Comparison of ENCODE assay signal across 8 cellular contexts in the genomic region with DNA sequence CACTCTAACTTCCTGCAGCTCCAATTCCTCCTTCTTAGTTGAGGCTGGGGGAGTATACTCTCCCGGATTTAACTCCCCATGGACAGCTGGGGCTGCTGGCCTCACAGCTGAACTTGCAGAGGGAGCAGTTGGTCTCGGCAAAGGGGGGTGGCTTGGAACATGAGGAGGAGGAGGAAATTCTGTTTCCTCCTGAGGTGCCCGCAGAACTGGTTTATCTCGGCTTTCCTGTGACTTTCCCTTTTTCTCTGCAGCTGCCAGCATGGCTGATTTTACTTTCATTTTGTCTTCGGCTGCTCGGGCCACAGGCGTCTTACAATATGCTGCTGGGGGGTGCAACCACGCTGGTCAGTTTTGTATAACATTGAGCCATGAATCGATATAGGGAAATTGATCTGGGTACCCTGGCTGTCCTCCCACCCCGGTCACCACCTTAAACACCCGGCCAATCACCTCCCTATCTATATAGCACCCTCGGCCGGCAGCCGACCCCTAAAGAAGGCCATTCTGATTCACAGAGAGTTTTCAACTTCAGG.
DNase-seq lines count a peak whose midpoint lies in the region; ATAC-seq, FAIRE-seq and TF ChIP-seq lines count a peak whose summit lies in the region.

No MANE protein-coding gene starts in this region.

- TF ChIP-seq EP300 in HepG2 (IDR thresholded peaks at IDR 0.05; ENCODE audit: low read depth in 2 of 2, low read length in 2 of 2) = no peak
- TF ChIP-seq EP300 in HepG2 (CRISPR knock-in tag; IDR thresholded peaks at IDR 0.05; ENCODE audit: borderline replicate concordance) = no peak

- no peak for TF ChIP-seq POLR2A in HepG2 (IDR thresholded peaks at IDR 0.05; ENCODE audit: insufficient read depth in 1 of 2, low read depth in 2 of 2, low read length in 2 of 2)

- peak; percentile 42 for ATAC-seq in activated T-helper 17 cell treated with anti-CD3 and anti-CD28 coated beads, Interleukin-2, amount 50 U/mL, for 72 hours (replicated peaks)
- ATAC-seq in HepG2 = no peak
- ATAC-seq in HG02973 (IDR thresholded peaks at IDR 0.05; ENCODE audit: unreplicated experiment) = no peak
- ATAC-seq in HG02870 (IDR thresholded peaks at IDR 0.05; ENCODE audit: unreplicated experiment) = no peak

- H3K27me3 ChIP-seq in GM06990 (replicated peaks; ENCODE audit: control insufficient read depth, insufficient read depth, low read length) (no peaks in the 10 kb centered on the region), HepG2 (ENCODE audit: control insufficient read depth in 1 of 2, insufficient read depth in 2 of 2, low read length in 2 of 2) (no peaks in the 10 kb centered on the region), thymus (ENCODE audit: control insufficient read depth, insufficient read depth) (no peaks in the 10 kb centered on the region), endodermal cell (ENCODE audit: control insufficient read depth, insufficient read depth, low read length, poor library complexity, severe bottlenecking) (no peaks in the 10 kb centered on the region)

- H3K36me3 ChIP-seq in GM06990 (ENCODE audit: control insufficient read depth, insufficient read depth, low read length) (no peaks in the 10 kb centered on the region), HepG2 (replicated peaks in 1 of 2; ENCODE audit: control insufficient read depth in 1 of 2, insufficient read depth in 2 of 2, low read length in 2 of 2) (no peaks in the 10 kb centered on the region), thymus (ENCODE audit: control insufficient read depth, insufficient read depth) (no peaks in the 10 kb centered on the region), endodermal cell (ENCODE audit: control insufficient read depth, insufficient read depth, low read length) (no peaks in the 10 kb centered on the region)

- CTCF ChIA-PET in HepG2 (lab: Yijun Ruan, JAX; ENCODE audit: low intra/inter-chr PET ratio, low total read pairs) = interaction anchor here (1.3 to 4.8 kb wide), 3 partner anchors 12 to 35 kb away, joined by 4 to 54 read pairs (median 21); no protein-coding TSS in a partner anchor

- POLR2A ChIA-PET in HepG2 (lab: Yijun Ruan, JAX) = interaction anchor here (1.7 to 2.3 kb wide), 2 partner anchors 13 to 29 kb away, joined by 10 to 18 read pairs; no protein-coding TSS in a partner anchor

- WGBS in HepG2 (ENCODE audit: low lambda C conversion rate) = 3% methylated on average over 11 of the region's 14 CpGs
- 7% methylated on average over 14 of the region's 14 CpGs for WGBS in thymus
- WGBS in endodermal cell (ENCODE audit: insufficient coverage in 1 of 2, insufficient read length in 1 of 2), 2 experiments = 83 to 87% methylated on average over 9 to 14 of the region's 14 CpGs

- H3K27me3 Mint-ChIP-seq in activated T-helper 17 cell treated with anti-CD3 and anti-CD28 coated beads, Interleukin-2, amount 50 U/mL, for 72 hours = no peaks in the 10 kb centered on the region
- H3K27me3 Mint-ChIP-seq in endodermal cell (ENCODE audit: insufficient read depth) = no peaks in the 10 kb centered on the region

- H3K9me3 ChIP-seq in HepG2 (ENCODE audit: low read length) = no peaks in the 10 kb centered on the region
- no peaks in the 10 kb centered on the region for H3K9me3 ChIP-seq in thymus (ENCODE audit: control insufficient read depth)
- peaks cover 89% of the 10 kb centered on the region for H3K9me3 ChIP-seq in endodermal cell (ENCODE audit: control insufficient read depth, low read length)

- peak; percentile 42 for DNase-seq in GM06990 (ENCODE audit: extremely low read depth, insufficient read length)
- peak; percentile 43 for DNase-seq in NCI-H2107 (lab: John Stamatoyannopoulos, UW)
- DNase-seq in HepG2 (ENCODE audit: low spot score) = no peak
- no peak for DNase-seq in endodermal cell

- H3K9ac ChIP-seq in HepG2 (ENCODE audit: insufficient read depth, low read depth, low read length) (peak overlapping the region; percentile 85), endodermal cell (ENCODE audit: extremely low read depth, low read length, poor library complexity, severe bottlenecking) (no peak overlapping the region)

- no peak for TF ChIP-seq RAD21 in HepG2 (CRISPR knock-in tag; IDR thresholded peaks at IDR 0.05)

- H3K4me1 Mint-ChIP-seq in activated T-helper 17 cell treated with anti-CD3 and anti-CD28 coated beads, Interleukin-2, amount 50 U/mL, for 72 hours = peaks cover 24% of the 10 kb centered on the region
- H3K4me1 Mint-ChIP-seq in endodermal cell = no peaks in the 10 kb centered on the region

- TSS peak; percentile 75 for BruUV-seq in HepG2 (replicated peaks; lab: Mats Ljungman, UMichigan)

- H3K4me3 ChIP-seq in GM06990 (replicated peaks; ENCODE audit: low read depth, low read length) = peak overlapping the region; percentile 69
- peak overlapping the region; percentile 76 to 88 (median 80) for H3K4me3 ChIP-seq in HepG2 (replicated peaks in 1 of 3; ENCODE audit: insufficient read depth in 1 of 3, low read depth in 2 of 3, low read length in 3 of 3)
- peak overlapping the region; percentile 93 for H3K4me3 ChIP-seq in thymus (ENCODE audit: low read length)
- H3K4me3 ChIP-seq in endodermal cell (ENCODE audit: low read length) = no peak overlapping the region

- TF ChIP-seq CTCF in GM06990 (IDR thresholded peaks at IDR 0.05; ENCODE audit: insufficient read depth, low read length, poor library complexity, severe bottlenecking) = peak; percentile 4
- no peak for TF ChIP-seq CTCF in HepG2 (CRISPR knock-in tag; IDR thresholded peaks at IDR 0.05)
- no peak for TF ChIP-seq CTCF in endodermal cell (conservative IDR thresholded peaks at IDR 0.05)

- H3K27ac ChIP-seq in HepG2 (ENCODE audit: extremely low read length, insufficient read depth, low read length) (peak overlapping the region; percentile 95), thymus (ENCODE audit: low read depth) (peak overlapping the region; percentile 98), endodermal cell (ENCODE audit: low read depth, low read length) (no peak overlapping the region)

- peaks cover 32% of the 10 kb centered on the region for H3K79me2 ChIP-seq in HepG2 (ENCODE audit: insufficient read depth, low read length)

- H3K4me3 Mint-ChIP-seq in activated T-helper 17 cell treated with anti-CD3 and anti-CD28 coated beads, Interleukin-2, amount 50 U/mL, for 72 hours = peak overlapping the region; percentile 96
- no peak overlapping the region for H3K4me3 Mint-ChIP-seq in endodermal cell

- in situ Hi-C loops in HepG2 (cut with HindIII; ENCODE audit: extremely low pct_ligation_motif_present, low pct_unique_long_range_greater_than_20kb) = no loop called here

- H4K20me1 ChIP-seq in HepG2 (ENCODE audit: insufficient read depth, low read length) = no peaks in the 10 kb centered on the region

- intact Hi-C loops in HepG2 (cut with micrococcal nuclease; ENCODE audit: unreplicated experiment) = no loop called here

- FAIRE-seq in HepG2 (lab: Jason Lieb, UNC) = no peak

- H3K9me3 Mint-ChIP-seq in activated T-helper 17 cell treated with anti-CD3 and anti-CD28 coated beads, Interleukin-2, amount 50 U/mL, for 72 hours = no peaks in the 10 kb centered on the region
- peaks cover 98% of the 10 kb centered on the region for H3K9me3 Mint-ChIP-seq in endodermal cell

- H3K27ac Mint-ChIP-seq in activated T-helper 17 cell treated with anti-CD3 and anti-CD28 coated beads, Interleukin-2, amount 50 U/mL, for 72 hours = peak overlapping the region; percentile 89
- no peak overlapping the region for H3K27ac Mint-ChIP-seq in endodermal cell

- H3K36me3 Mint-ChIP-seq in activated T-helper 17 cell treated with anti-CD3 and anti-CD28 coated beads, Interleukin-2, amount 50 U/mL, for 72 hours (ENCODE audit: low read depth) = no peaks in the 10 kb centered on the region
- H3K36me3 Mint-ChIP-seq in endodermal cell (ENCODE audit: low read depth) = peaks cover 3% of the 10 kb centered on the region

- H2AFZ ChIP-seq in HepG2 (ENCODE audit: low read length) = peak overlapping the region; percentile 36

- peak overlapping the region; percentile 96 for H3K4me2 ChIP-seq in HepG2 (ENCODE audit: low read depth, low read length)

- peaks cover 52% of the 10 kb centered on the region for H3K4me1 ChIP-seq in HepG2 (ENCODE audit: insufficient read depth, low read length)
- H3K4me1 ChIP-seq in thymus (ENCODE audit: control insufficient read depth, insufficient read depth, low read length) = peaks cover 19% of the 10 kb centered on the region
- no peaks in the 10 kb centered on the region for H3K4me1 ChIP-seq in endodermal cell (ENCODE audit: control insufficient read depth, insufficient read depth, low read length)

TF ChIP-seq in HepG2, 621 proteins besides CTCF, POLR2A, EP300 and RAD21 (continues in another document):
- peak; percentile 88; the same call in 1 of the 2 replicates for TF ChIP-seq ZFP82 (CRISPR knock-in tag; IDR thresholded peaks at IDR 0.05; ENCODE audit: borderline replicate concordance)
- no peak for TF ChIP-seq FOXK1 (CRISPR knock-in tag; IDR thresholded peaks at IDR 0.05; ENCODE audit: borderline replicate concordance, low read depth)
- no peak for TF ChIP-seq ZNF687 (CRISPR knock-in tag; IDR thresholded peaks at IDR 0.05)

Comparison
In these comparisons a context has a peak if more than half of its experiments do, and no peak if none do; other contexts are left out.
1. DNase-seq: peak in GM06990 (single experiment) and NCI-H2107 (single experiment); none in HepG2 (single experiment) and endodermal cell (single experiment).